ENCODE assay signal across 8 cellular contexts in genomic region chr2:26034597-26035067, GRCh38. TPM values are rescaled to one million over a fixed set of nuclear protein-coding genes. Genes with fewer than 3 reads are reported as not detected.
DNase-seq lines count a peak whose midpoint lies in the region; ATAC-seq, FAIRE-seq and TF ChIP-seq lines count a peak whose summit lies in the region.

No MANE protein-coding gene starts in this region.

- no peak overlapping the region for H2AK5ac ChIP-seq in H1 (ENCODE audit: low read depth, low read length)

- peaks cover 44 to 54% of the 10 kb centered on the region in 2 experiments for H3K79me2 ChIP-seq in H1 (ENCODE audit: control insufficient read depth in 1 of 2, insufficient read depth in 2 of 2, low read length in 2 of 2)

- DNase-seq in NCI-H82 (lab: John Stamatoyannopoulos, UW) (peak; percentile 55), NCI-H82 treated with DMSO at 0.1 percent for 48 hours (lab: John Stamatoyannopoulos, UW; ENCODE audit: unreplicated experiment) (no peak), RKO (ENCODE audit: low spot score) (peak; percentile 53), H1 (ENCODE audit: low read depth in 1 of 2, low spot score in 2 of 2) (no peak), neural crest cell (ENCODE audit: low read depth, low spot score) (no peak)
- DNase-seq in stimulated activated CD4-positive, alpha-beta T cell treated with anti-CD3 and anti-CD28 coated beads, Interleukin-4, amount 100 ng/mL, for 1 hour, result no peak

- no peak overlapping the region for H2BK12ac ChIP-seq in H1 (ENCODE audit: low read depth, low read length)

- H2AFZ ChIP-seq in H1 (ENCODE audit: low read length), result no peak overlapping the region

- no peaks in the 10 kb centered on the region for H3K9me3 Mint-ChIP-seq in neural crest cell

- peak overlapping the region; percentile 89 to 96 (median 94) for H3K9ac ChIP-seq in H1 (replicated peaks in 1 of 4; ENCODE audit: extremely low read depth in 1 of 4, low read depth in 3 of 4, low read length in 3 of 4)

- TF ChIP-seq CTCF in H1 (IDR thresholded peaks at IDR 0.05; ENCODE audit: control extremely low read depth in 1 of 3, insufficient read depth in 1 of 3, low read depth in 1 of 3, low read length in 3 of 3) (no peak), neural crest cell (conservative IDR thresholded peaks at IDR 0.05) (no peak)

- no peak overlapping the region for H3K14ac ChIP-seq in H1 (ENCODE audit: insufficient read length)

- H3K36me3 ChIP-seq in H1 (ENCODE audit: control insufficient read depth in 2 of 4, insufficient read depth in 4 of 4, low read length in 3 of 4), result peaks cover 0 to 4% (median 0%) of the 10 kb centered on the region in 4 experiments; a peak in 2 of 8 replicates

- peak overlapping the region; percentile 100 for H2BK5ac ChIP-seq in H1 (ENCODE audit: low read depth, low read length)

- peaks cover 11 to 14% of the 10 kb centered on the region in 2 experiments for H4K20me1 ChIP-seq in H1 (replicated peaks in 1 of 2; ENCODE audit: control insufficient read depth in 1 of 2, insufficient read depth in 2 of 2, low read length in 2 of 2)

- peak overlapping the region; percentile 99; the same call in 1 of the 2 replicates for H4K8ac ChIP-seq in H1 (ENCODE audit: extremely low read depth, insufficient read depth, low read length)

- FAIRE-seq in H1 (lab: Jason Lieb, UNC), result no peak

- peak overlapping the region; percentile 99 for H3K56ac ChIP-seq in H1 (replicated peaks; ENCODE audit: insufficient read length, low read depth, low read length)

- peaks cover 0 to 4% (median 1%) of the 10 kb centered on the region in 4 experiments; a peak in 6 of 7 replicates for H3K4me1 ChIP-seq in H1 (replicated peaks in 1 of 4; ENCODE audit: control insufficient read depth in 3 of 4, insufficient read depth in 4 of 4, low read length in 3 of 4)

- H3K4me2 ChIP-seq in H1 (ENCODE audit: insufficient read depth in 1 of 2, low read depth in 2 of 2, low read length in 2 of 2), result peak overlapping the region; percentile 71 to 88

- no peak overlapping the region for H2BK20ac ChIP-seq in H1 (ENCODE audit: low read length)

- H3K36me3 Mint-ChIP-seq in neural crest cell (ENCODE audit: low read depth), result no peaks in the 10 kb centered on the region

- H3K79me1 ChIP-seq in H1 (ENCODE audit: low read depth, low read length), result 0 out of 2 replicates have a peak, but pooled peaks cover 2% of the 10 kb centered on the region

- peak overlapping the region; percentile 70 for H4K5ac ChIP-seq in H1 (ENCODE audit: insufficient read length, low read depth, low read length)

- peak overlapping the region; percentile 99 for H3K18ac ChIP-seq in H1 (ENCODE audit: extremely low read depth, low read length)

- TF ChIP-seq EP300 in H1 (IDR thresholded peaks at IDR 0.05; ENCODE audit: borderline replicate concordance in 1 of 2, low read depth in 2 of 2, low read length in 2 of 2), result no peak

- H3K4me3 ChIP-seq in H1 (ENCODE audit: extremely low read depth in 1 of 4, insufficient read depth in 2 of 4, low read depth in 3 of 4, low read length in 4 of 4), result peak overlapping the region; percentile 97 to 99 (median 99)

- CTCF ChIA-PET in H1 (lab: Charles Lee; ENCODE audit: partially characterized antibody), result interaction anchor here (0.7 to 1.7 kb wide), 9 partner anchors 12 to 111 kb away, joined by 3 to 5 read pairs (median 3); no protein-coding TSS in a partner anchor

- no peak overlapping the region for H2BK120ac ChIP-seq in H1 (replicated peaks; ENCODE audit: low read depth, low read length)

- peak overlapping the region; percentile 54 for H3K4ac ChIP-seq in H1 (replicated peaks; ENCODE audit: insufficient read length, low read depth, low read length)

- H4K91ac ChIP-seq in H1 (replicated peaks; ENCODE audit: insufficient read length, low read length), result peak overlapping the region; percentile 31

- no peak for TF ChIP-seq POLR2A in H1 (IDR thresholded peaks at IDR 0.05; ENCODE audit: control extremely low read depth in 1 of 2, low read depth in 2 of 2, low read length in 2 of 2)

- H2BK15ac ChIP-seq in H1 (ENCODE audit: low read length), result no peak overlapping the region

- WGBS in H1 (ENCODE audit: extremely low coverage in 1 of 2, insufficient coverage in 1 of 2, insufficient read length in 1 of 2, insufficient replicate concordance in 2 of 2, low coverage in 1 of 2, low lambda C conversion rate in 2 of 2, missing lambda C conversion rate in 1 of 2), 2 experiments, result 1% methylated on average over 24 of the region's 24 CpGs; no CpG with 5 or more reads in 1 of the 2 experiments

- no peaks in the 10 kb centered on the region for H3K27me3 Mint-ChIP-seq in neural crest cell (ENCODE audit: low read depth)

- ATAC-seq in GM18870 (IDR thresholded peaks at IDR 0.05; ENCODE audit: unreplicated experiment), result no peak
- no peak for ATAC-seq in HG02763 (IDR thresholded peaks at IDR 0.05; ENCODE audit: unreplicated experiment)

- peak overlapping the region; percentile 89 for H3K27ac Mint-ChIP-seq in neural crest cell (ENCODE audit: unreplicated experiment)

- TF ChIP-seq RAD21 in H1 (IDR thresholded peaks at IDR 0.05 in 1 of 2, conservative IDR thresholded peaks at IDR 0.05 in 1 of 2; ENCODE audit: low read depth in 2 of 2, low read length in 2 of 2), result no peak

- no peaks in the 10 kb centered on the region for H3K9me3 ChIP-seq in H1 (ENCODE audit: insufficient read depth in 2 of 2, low read depth in 1 of 2, low read length in 1 of 2)

- no peaks in the 10 kb centered on the region for H3K27me3 ChIP-seq in H1 (replicated peaks in 1 of 4; ENCODE audit: control insufficient read depth in 3 of 4, extremely low read depth in 1 of 4, insufficient read depth in 3 of 4, low read length in 3 of 4)

- peak overlapping the region; percentile 96 for H3K4me3 Mint-ChIP-seq in neural crest cell

- peaks cover 6% of the 10 kb centered on the region; the same call in 1 of the 2 replicates for H3K23me2 ChIP-seq in H1 (ENCODE audit: low read depth, low read length)

- H3K4me1 Mint-ChIP-seq in neural crest cell, result peaks cover 26% of the 10 kb centered on the region

- H3K27ac ChIP-seq in H1 (ENCODE audit: low read depth, low read length), result peak overlapping the region; percentile 90

- H3K23ac ChIP-seq in H1 (ENCODE audit: insufficient read length), result no peak overlapping the region

- POLR2A ChIA-PET in H1 (lab: Charles Lee; ENCODE audit: partially characterized antibody), result interaction anchor here (0.6 to 4.7 kb wide), 30 partner anchors 10 to 722 kb away, joined by 3 to 44 read pairs (median 4); partner anchors contain the start of gene GAREM2

TF ChIP-seq in H1, 55 proteins besides CTCF, POLR2A, EP300 and RAD21 (continues in another document):
- TF ChIP-seq CHD1 (IDR thresholded peaks at IDR 0.05; ENCODE audit: low read depth, low read length), result no peak
- no peak for TF ChIP-seq EGR1 (IDR thresholded peaks at IDR 0.05; ENCODE audit: borderline replicate concordance, low read depth, low read length)
- TF ChIP-seq SAP30 (IDR thresholded peaks at IDR 0.05; ENCODE audit: insufficient read depth, insufficient replicate concordance, low read length), result peak; percentile 57

RNA-seq across cellular contexts. Expression of gene RAB10, which starts 0.7 kb away (rescaled TPM):
- total RNA-seq in H1 (2021; fragmentation: NEBNext Ultra II Directional; extraction: Animal tissue kit (Norgen Biotek cat#: 25700)), result 127 and 136 TPM in 2 replicates
- polyA plus RNA-seq in H1 (2011; rRNA removed), result 42.6 and 54.0 TPM in 2 replicates
- polyA plus RNA-seq in H1 (2011; cell fraction: cytosol; rRNA removed), result 89.1 TPM
- 33.3 TPM for polyA plus RNA-seq in H1 (2011; cell fraction: nucleus; rRNA removed)
- 86.7 to 134 TPM (median 95.2 TPM) in 4 replicates for polyA plus RNA-seq in H1 (2012, experiment 1 of 2)
- 36.5 TPM for polyA plus RNA-seq in H1 (2012, experiment 2 of 2)
- 78.4 TPM for polyA plus RNA-seq in H1 (2013, experiment 1 of 2)
- polyA plus RNA-seq in H1 (2013, experiment 2 of 2), result 84.4 TPM
- polyA minus RNA-seq in H1 (2011; rRNA and poly(A)+ RNA removed), result 40.8 and 48.4 TPM in 2 replicates
- polyA minus RNA-seq in H1 (2011; cell fraction: cytosol; rRNA and poly(A)+ RNA removed), result 67.7 TPM
- polyA minus RNA-seq in H1 (2011; cell fraction: nucleus; rRNA and poly(A)+ RNA removed), result 47.1 TPM
- total RNA-seq in neural crest cell, result 112 and 113 TPM in 2 replicates

RNA-seq across cellular contexts. Expression of gene KIF3C, which starts 52.3 kb away (rescaled TPM):
- 58.1 and 58.8 TPM in 2 replicates for total RNA-seq in H1 (2021; fragmentation: NEBNext Ultra II Directional; extraction: Animal tissue kit (Norgen Biotek cat#: 25700))
- polyA plus RNA-seq in H1 (2011; rRNA removed), result 13.4 and 19.8 TPM in 2 replicates
- 15.9 TPM for polyA plus RNA-seq in H1 (2011; cell fraction: cytosol; rRNA removed)
- polyA plus RNA-seq in H1 (2011; cell fraction: nucleus; rRNA removed), result 15.7 TPM
- 31.8 to 45.5 TPM (median 37.5 TPM) in 4 replicates for polyA plus RNA-seq in H1 (2012, experiment 1 of 2)
- 41.8 TPM for polyA plus RNA-seq in H1 (2012, experiment 2 of 2)
- 26.2 TPM for polyA plus RNA-seq in H1 (2013, experiment 1 of 2)
- 26.2 TPM for polyA plus RNA-seq in H1 (2013, experiment 2 of 2)
- 22.5 and 25.9 TPM in 2 replicates for polyA minus RNA-seq in H1 (2011; rRNA and poly(A)+ RNA removed)
- polyA minus RNA-seq in H1 (2011; cell fraction: cytosol; rRNA and poly(A)+ RNA removed), result 36.0 TPM
- polyA minus RNA-seq in H1 (2011; cell fraction: nucleus; rRNA and poly(A)+ RNA removed), result 20.8 TPM
- 50.9 and 56.2 TPM in 2 replicates for total RNA-seq in neural crest cell

Comparison
In these comparisons a context has a peak if more than half of its experiments do, and no peak if none do; other contexts are left out.
1. DNase-seq: peak in NCI-H82 (single experiment) and RKO (single experiment); none in NCI-H82 treated with DMSO at 0.1 percent for 48 hours (single experiment), H1 (0 of 2), neural crest cell (single experiment) and stimulated activated CD4-positive, alpha-beta T cell treated with anti-CD3 and anti-CD28 coated beads, Interleukin-4, amount 100 ng/mL, for 1 hour (single experiment).